ENCODE assay signal across 19 cellular contexts in genomic region chr16:84883301-84883700, GRCh38.
DNase-seq lines count a peak whose midpoint lies in the region; ATAC-seq and TF ChIP-seq lines count a peak whose summit lies in the region.
"Had no signal": no experiment of that assay in that cellular context is flagged by ENCODE, and none has a peak within 500 bp of the region (broad histone marks: within the 10 kb centered on the region; RNA-seq: fewer than 3 reads in every experiment).

No MANE protein-coding gene starts in this region.

- CTCF ChIA-PET in BJ (lab: Yijun Ruan, JAX), result interaction anchor here (0.7 kb wide), 1 partner anchor 129 kb away, joined by 3 read pairs; no protein-coding TSS in a partner anchor

- H3K4me3 ChIP-seq in BJ (ENCODE audit: low read depth, low read length), result no peak overlapping the region
- H3K4me3 ChIP-seq: ascending aorta had no signal

- POLR2A ChIA-PET in BJ (lab: Charles Lee), result no interaction called here

- ATAC-seq in left cardiac atrium (peak; percentile 19 to 46), HG02763 (IDR thresholded peaks at IDR 0.05; ENCODE audit: unreplicated experiment) (no peak), HG02678 (IDR thresholded peaks at IDR 0.05; ENCODE audit: unreplicated experiment) (no peak)
- ATAC-seq: stimulated activated naive CD8-positive, alpha-beta T cell treated with anti-CD3 and anti-CD28 coated beads, Interleukin-15, amount 100 ng/mL, for 72 hours had no signal

- peak overlapping the region; percentile 49 for H3K27ac Mint-ChIP-seq in progenitor cell of endocrine pancreas
- H3K27ac Mint-ChIP-seq in activated T-helper 1 cell treated with anti-CD3 and anti-CD28 coated beads, Interleukin-12 subunit alpha, Interleukin-12 subunit beta, Interleukin-2, Interleukin-4 antibody, amounts not matched to agents 30 ng/mL and 10 ng/mL and 1 ng/mL, durations not matched to agents 14 hours and 24 hours and 36 hours, result no peak overlapping the region
- no peak overlapping the region for H3K27ac Mint-ChIP-seq in CD14-positive monocyte
- H3K27ac Mint-ChIP-seq: activated B cell treated with CpG ODN at 0.5 μM for 24 hours; stimulated activated naive CD8-positive, alpha-beta T cell treated with anti-CD3 and anti-CD28 coated beads, Interleukin-15, amount 100 ng/mL, for 72 hours had no signal

- H3K36me3 ChIP-seq in BJ (ENCODE audit: control insufficient read depth, insufficient read depth, low read length), result peaks cover 9% of the 10 kb centered on the region
- H3K36me3 ChIP-seq: ascending aorta had no signal

- H3K4me3 Mint-ChIP-seq in progenitor cell of endocrine pancreas (ENCODE audit: low read depth) (no peak overlapping the region), CD14-positive monocyte (no peak overlapping the region)
- H3K4me3 Mint-ChIP-seq in activated T-helper 1 cell treated with anti-CD3 and anti-CD28 coated beads, Interleukin-12 subunit alpha, Interleukin-12 subunit beta, Interleukin-2, Interleukin-4 antibody, amounts not matched to agents 30 ng/mL and 10 ng/mL and 1 ng/mL, durations not matched to agents 14 hours and 24 hours and 36 hours, result no peak overlapping the region
- H3K4me3 Mint-ChIP-seq: activated B cell treated with CpG ODN at 0.5 μM for 24 hours; IgD-negative memory B cell; stimulated activated naive CD8-positive, alpha-beta T cell treated with anti-CD3 and anti-CD28 coated beads, Interleukin-15, amount 100 ng/mL, for 72 hours had no signal

- TF ChIP-seq CTCF in BJ (IDR thresholded peaks at IDR 0.05; ENCODE audit: insufficient read depth, low read depth, low read length) (no peak), progenitor cell of endocrine pancreas (IDR thresholded peaks at IDR 0.05; ENCODE audit: unreplicated experiment) (no peak), CD14-positive monocyte (IDR thresholded peaks at IDR 0.05) (no peak)

- H3K27me3 ChIP-seq in BJ (ENCODE audit: control insufficient read depth, insufficient read depth, low read length), result no peaks in the 10 kb centered on the region
- H3K27me3 ChIP-seq: ascending aorta, neutrophil had no signal

- peaks cover 19% of the 10 kb centered on the region for H3K36me3 Mint-ChIP-seq in progenitor cell of endocrine pancreas (ENCODE audit: insufficient read depth)
- H3K36me3 Mint-ChIP-seq in activated T-helper 1 cell treated with anti-CD3 and anti-CD28 coated beads, Interleukin-12 subunit alpha, Interleukin-12 subunit beta, Interleukin-2, Interleukin-4 antibody, amounts not matched to agents 30 ng/mL and 10 ng/mL and 1 ng/mL, durations not matched to agents 14 hours and 24 hours and 36 hours (ENCODE audit: low read depth), result no peaks in the 10 kb centered on the region
- H3K36me3 Mint-ChIP-seq in CD14-positive monocyte, result peaks cover 90 to 98% of the 10 kb centered on the region in 2 donors

- DNase-seq in BJ (ENCODE audit: low read depth) (peak; percentile 48), amniotic epithelial cell (ENCODE audit: low read depth) (peak; percentile 53), left cardiac atrium (peak; percentile 68), progenitor cell of endocrine pancreas (ENCODE audit: low spot score, unreplicated experiment) (no peak), CD14-positive monocyte (ENCODE audit: low spot score) (no peak)
- no peak for DNase-seq in activated T-helper 1 cell treated with anti-CD3 and anti-CD28 coated beads, Interleukin-12 subunit alpha, Interleukin-12 subunit beta, Interleukin-2, Interleukin-4 antibody, amounts not matched to agents 30 ng/mL and 10 ng/mL and 1 ng/mL, durations not matched to agents 14 hours and 24 hours and 36 hours (ENCODE audit: low spot score)
- DNase-seq: activated B cell treated with CpG ODN at 0.5 μM for 24 hours; activated effector memory CD4-positive, alpha-beta T cell treated with Interleukin-2 at 50 U/mL for 16 hours; dermis blood vessel endothelial cell; NCI-H774; RPMI8226; stimulated activated CD4-positive, alpha-beta T cell treated with anti-CD3 and anti-CD28 coated beads, Interleukin-12 subunit alpha, Interleukin-12 subunit beta, amount 100 ng/mL, for 4 hours; stimulated activated naive CD8-positive, alpha-beta T cell treated with anti-CD3 and anti-CD28 coated beads, Interleukin-15, amount 100 ng/mL, for 72 hours; T-helper 1 cell had no signal

- peaks cover 9% of the 10 kb centered on the region for H3K27me3 Mint-ChIP-seq in progenitor cell of endocrine pancreas
- peaks cover 12% of the 10 kb centered on the region for H3K27me3 Mint-ChIP-seq in activated T-helper 1 cell treated with anti-CD3 and anti-CD28 coated beads, Interleukin-12 subunit alpha, Interleukin-12 subunit beta, Interleukin-2, Interleukin-4 antibody, amounts not matched to agents 30 ng/mL and 10 ng/mL and 1 ng/mL, durations not matched to agents 14 hours and 24 hours and 36 hours (ENCODE audit: insufficient read depth)
- peaks cover 4 to 28% (median 8%) of the 10 kb centered on the region in 3 donors for H3K27me3 Mint-ChIP-seq in CD14-positive monocyte (ENCODE audit: low read depth in 3 of 3)

- intact Hi-C loops in left cardiac atrium (cut with DNase I) (no loop called here), CD14-positive monocyte (cut with micrococcal nuclease) (no loop called here)
- intact Hi-C loops in activated T-helper 1 cell treated with anti-CD3 and anti-CD28 coated beads, Interleukin-12 subunit alpha, Interleukin-12 subunit beta, Interleukin-2, Interleukin-4 antibody, amounts not matched to agents 30 ng/mL and 10 ng/mL and 1 ng/mL, durations not matched to agents 14 hours and 24 hours and 36 hours (cut with micrococcal nuclease), result no loop called here

- H3K4me1 Mint-ChIP-seq in progenitor cell of endocrine pancreas (ENCODE audit: low read depth) (peaks cover 15% of the 10 kb centered on the region), CD14-positive monocyte (peaks cover 37% of the 10 kb centered on the region)
- no peaks in the 10 kb centered on the region for H3K4me1 Mint-ChIP-seq in activated T-helper 1 cell treated with anti-CD3 and anti-CD28 coated beads, Interleukin-12 subunit alpha, Interleukin-12 subunit beta, Interleukin-2, Interleukin-4 antibody, amounts not matched to agents 30 ng/mL and 10 ng/mL and 1 ng/mL, durations not matched to agents 14 hours and 24 hours and 36 hours (ENCODE audit: low read depth)

- H3K9me3 Mint-ChIP-seq in progenitor cell of endocrine pancreas (ENCODE audit: low read depth) (no peaks in the 10 kb centered on the region), CD14-positive monocyte (peaks cover 2 to 9% (median 6%) of the 10 kb centered on the region in 7 donors)
- no peaks in the 10 kb centered on the region for H3K9me3 Mint-ChIP-seq in activated T-helper 1 cell treated with anti-CD3 and anti-CD28 coated beads, Interleukin-12 subunit alpha, Interleukin-12 subunit beta, Interleukin-2, Interleukin-4 antibody, amounts not matched to agents 30 ng/mL and 10 ng/mL and 1 ng/mL, durations not matched to agents 14 hours and 24 hours and 36 hours
- H3K9me3 Mint-ChIP-seq: activated B cell treated with CpG ODN at 0.5 μM for 24 hours; stimulated activated naive CD8-positive, alpha-beta T cell treated with anti-CD3 and anti-CD28 coated beads, Interleukin-15, amount 100 ng/mL, for 72 hours had no signal

Comparison
In these comparisons a context has a peak if more than half of its experiments do, and no peak if none do; other contexts are left out.
1. DNase-seq: peak in BJ (single experiment), amniotic epithelial cell (single experiment) and left cardiac atrium (single experiment); none in progenitor cell of endocrine pancreas (single experiment), activated T-helper 1 cell treated with anti-CD3 and anti-CD28 coated beads, Interleukin-12 subunit alpha, Interleukin-12 subunit beta, Interleukin-2, Interleukin-4 antibody, amounts not matched to agents 30 ng/mL and 10 ng/mL and 1 ng/mL, durations not matched to agents 14 hours and 24 hours and 36 hours (single experiment) and CD14-positive monocyte (single experiment).
2. ATAC-seq: peak in left cardiac atrium (2 of 2); none in HG02763 (single experiment) and HG02678 (single experiment).